21 cellular contexts compared by ENCODE assay signal in the genomic region with DNA sequence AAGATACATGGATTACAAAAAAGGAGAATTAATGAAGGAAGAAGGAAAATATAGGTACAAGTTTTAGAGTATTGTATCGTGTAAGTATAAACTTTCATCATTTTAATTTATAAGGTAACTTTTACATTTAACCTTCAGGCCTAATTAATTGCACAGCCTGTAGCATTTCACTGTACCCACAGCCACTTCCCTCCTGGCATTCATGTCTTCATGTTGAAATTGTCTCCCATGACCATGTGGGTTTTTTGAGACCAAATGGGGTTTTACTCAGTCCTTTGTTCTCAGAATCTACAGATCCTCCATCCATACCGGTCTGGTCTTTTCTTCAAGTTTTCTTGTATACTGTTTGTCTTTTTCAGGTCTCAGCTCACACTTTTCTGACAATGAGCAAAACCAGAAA.
DNase-seq lines count a peak whose midpoint lies in the region; ATAC-seq, FAIRE-seq and TF ChIP-seq lines count a peak whose summit lies in the region.
"Had no signal": no experiment of that assay in that cellular context is flagged by ENCODE, and none has a peak within 500 bp of the region (broad histone marks: within the 10 kb centered on the region; RNA-seq: fewer than 3 reads in every experiment).

No MANE protein-coding gene starts in this region.

- H3K36me3 Mint-ChIP-seq in GM23338 (ENCODE audit: low read depth), result no peaks in the 10 kb centered on the region
- no peaks in the 10 kb centered on the region for H3K36me3 Mint-ChIP-seq in astrocyte (ENCODE audit: low read depth, unreplicated experiment)
- no peaks in the 10 kb centered on the region for H3K36me3 Mint-ChIP-seq in progenitor cell of endocrine pancreas (ENCODE audit: insufficient read depth)
- H3K36me3 Mint-ChIP-seq in WTC11, result peaks cover 66% of the 10 kb centered on the region
- H3K36me3 Mint-ChIP-seq: CD8-positive, alpha-beta T cell had no signal

- H3K4me3 ChIP-seq in GM23338 (no peak overlapping the region), astrocyte (ENCODE audit: insufficient read depth, low read depth, low read length) (no peak overlapping the region)
- H3K4me3 ChIP-seq: A549; BLaER1 treated with 17β-estradiol and CSF1 and Interleukin-3, amounts not matched to agents 10 nM and 100 nM had no signal

- CTCF ChIA-PET in WTC11 (lab: Charles Lee), result no interaction called here

- no peak overlapping the region for H3K4me2 ChIP-seq in GM23338
- peak overlapping the region; percentile 22 for H3K4me2 ChIP-seq in astrocyte (ENCODE audit: low read length)
- H3K4me2 ChIP-seq: A549; BLaER1 treated with 17β-estradiol and CSF1 and Interleukin-3, amounts not matched to agents 10 nM and 100 nM had no signal

- no peak overlapping the region for H3K27ac Mint-ChIP-seq in GM23338
- no peak overlapping the region for H3K27ac Mint-ChIP-seq in astrocyte (ENCODE audit: unreplicated experiment)
- H3K27ac Mint-ChIP-seq in progenitor cell of endocrine pancreas, result peak overlapping the region; percentile 56
- H3K27ac Mint-ChIP-seq in WTC11, result no peak overlapping the region
- H3K27ac Mint-ChIP-seq: B cell; CD4-positive, alpha-beta T cell; CD8-positive, alpha-beta T cell had no signal

- H4K20me1 ChIP-seq in GM23338 (replicated peaks; ENCODE audit: insufficient read depth) (no peaks in the 10 kb centered on the region), astrocyte (ENCODE audit: insufficient read depth, low read length) (no peaks in the 10 kb centered on the region)
- H4K20me1 ChIP-seq: BLaER1 treated with 17β-estradiol and CSF1 and Interleukin-3, amounts not matched to agents 10 nM and 100 nM had no signal

- H2AFZ ChIP-seq in GM23338, result 0 out of 2 replicates have a peak overlapping the region, but pooled peaks have one; percentile 38
- no peak overlapping the region for H2AFZ ChIP-seq in astrocyte (ENCODE audit: low read depth, low read length)

- H3K9ac ChIP-seq in astrocyte (ENCODE audit: low read length), result peak overlapping the region; percentile 24
- H3K9ac ChIP-seq: BLaER1 treated with 17β-estradiol and CSF1 and Interleukin-3, amounts not matched to agents 10 nM and 100 nM had no signal

- H3K36me3 ChIP-seq in GM23338 (ENCODE audit: insufficient read depth), result no peaks in the 10 kb centered on the region
- H3K36me3 ChIP-seq in astrocyte (ENCODE audit: insufficient read depth, low read length), result no peaks in the 10 kb centered on the region
- H3K36me3 ChIP-seq: BLaER1 treated with 17β-estradiol and CSF1 and Interleukin-3, amounts not matched to agents 10 nM and 100 nM had no signal

- peaks cover 7% of the 10 kb centered on the region for H3K4me1 ChIP-seq in GM23338 (ENCODE audit: insufficient read depth)
- peaks cover 3% of the 10 kb centered on the region for H3K4me1 ChIP-seq in astrocyte (ENCODE audit: insufficient read depth, low read length)
- H3K4me1 ChIP-seq: A549 had no signal

- no peaks in the 10 kb centered on the region for H3K9me3 ChIP-seq in astrocyte (ENCODE audit: insufficient read depth, low read depth, low read length)
- H3K9me3 ChIP-seq: A549, Caco-2 had no signal

- FAIRE-seq in astrocyte (lab: Jason Lieb, UNC), result no peak
- FAIRE-seq: A549, D721Med, G401.6, GM12891, GM19239 had no signal

- H3K4me3 Mint-ChIP-seq in GM23338 (no peak overlapping the region), astrocyte (ENCODE audit: unreplicated experiment) (no peak overlapping the region), progenitor cell of endocrine pancreas (ENCODE audit: low read depth) (no peak overlapping the region), WTC11 (no peak overlapping the region)
- H3K4me3 Mint-ChIP-seq: B cell; CD4-positive, alpha-beta T cell; CD8-positive, alpha-beta T cell had no signal

- no peak overlapping the region for H3K27ac ChIP-seq in GM23338 (ENCODE audit: low read depth)
- H3K27ac ChIP-seq in astrocyte (ENCODE audit: low read depth, low read length), result no peak overlapping the region
- H3K27ac ChIP-seq: 22Rv1; A549; BLaER1 treated with 17β-estradiol and CSF1 and Interleukin-3, amounts not matched to agents 10 nM and 100 nM; C4-2B had no signal

- no peak for ATAC-seq in GM23338
- ATAC-seq in WTC11, result no peak
- ATAC-seq: A549; CD8-positive, alpha-beta T cell had no signal

- TF ChIP-seq CTCF in GM23338 (conservative IDR thresholded peaks at IDR 0.05; ENCODE audit: low read depth in 2 of 2) (no peak), astrocyte (IDR thresholded peaks at IDR 0.05; ENCODE audit: insufficient read depth, low read depth, low read length) (no peak), progenitor cell of endocrine pancreas (IDR thresholded peaks at IDR 0.05; ENCODE audit: unreplicated experiment) (no peak), WTC11 (IDR thresholded peaks at IDR 0.05) (no peak)

- H3F3A ChIP-seq in GM23338 (replicated peaks; ENCODE audit: low read depth), result no peaks in the 10 kb centered on the region

- no peaks in the 10 kb centered on the region for H3K9me3 Mint-ChIP-seq in GM23338
- no peaks in the 10 kb centered on the region for H3K9me3 Mint-ChIP-seq in astrocyte (ENCODE audit: unreplicated experiment)
- no peaks in the 10 kb centered on the region for H3K9me3 Mint-ChIP-seq in progenitor cell of endocrine pancreas (ENCODE audit: low read depth)
- peaks cover 89% of the 10 kb centered on the region for H3K9me3 Mint-ChIP-seq in WTC11
- H3K9me3 Mint-ChIP-seq: CD4-positive, alpha-beta T cell; CD8-positive, alpha-beta T cell had no signal

- H3K4me1 Mint-ChIP-seq in GM23338 (peaks cover 12% of the 10 kb centered on the region), astrocyte (ENCODE audit: low read depth, unreplicated experiment) (peaks cover 15% of the 10 kb centered on the region), progenitor cell of endocrine pancreas (ENCODE audit: low read depth) (no peaks in the 10 kb centered on the region), WTC11 (peaks cover 6% of the 10 kb centered on the region; the same call in 1 of the 2 replicates)

- H3K27me3 ChIP-seq in GM23338 (ENCODE audit: insufficient read depth) (no peaks in the 10 kb centered on the region), astrocyte (ENCODE audit: insufficient read depth, low read length) (no peaks in the 10 kb centered on the region)
- H3K27me3 ChIP-seq: BLaER1 treated with 17β-estradiol and CSF1 and Interleukin-3, amounts not matched to agents 10 nM and 100 nM had no signal

- H3K9me2 ChIP-seq in GM23338 (ENCODE audit: insufficient read depth), result peaks cover 5% of the 10 kb centered on the region; the same call in 1 of the 2 replicates

- POLR2A ChIA-PET in WTC11 (lab: Charles Lee), result no interaction called here

- DNase-seq in GM23338 (ENCODE audit: low spot score) (no peak), astrocyte (ENCODE audit: low read depth) (no peak), progenitor cell of endocrine pancreas (ENCODE audit: low spot score, unreplicated experiment) (no peak), KG1 (lab: John Stamatoyannopoulos, UW) (no peak), WTC11 (ENCODE audit: low spot score) (no peak)
- DNase-seq: AML-193; Caco-2; Calu3; CD4-positive, alpha-beta T cell; CD8-positive, alpha-beta T cell; DMS79 treated with DMSO at 0.1 percent for 48 hours; GF-D8 had no signal

- H3K79me2 ChIP-seq in GM23338 (replicated peaks; ENCODE audit: insufficient read depth), result no peaks in the 10 kb centered on the region
- no peaks in the 10 kb centered on the region for H3K79me2 ChIP-seq in astrocyte (ENCODE audit: insufficient read depth, low read length)

- H3K27me3 Mint-ChIP-seq in GM23338 (ENCODE audit: insufficient read depth, low read depth, poor library complexity) (peaks cover 2% of the 10 kb centered on the region), astrocyte (ENCODE audit: low read depth, unreplicated experiment) (peaks cover 5% of the 10 kb centered on the region), progenitor cell of endocrine pancreas (no peaks in the 10 kb centered on the region), WTC11 (ENCODE audit: low read depth) (peaks cover 11% of the 10 kb centered on the region)
- H3K27me3 Mint-ChIP-seq: B cell; CD4-positive, alpha-beta T cell had no signal

TF ChIP-seq in WTC11, 78 proteins besides CTCF, POLR2A, EP300 and RAD21 (continues in another document):
- TF ChIP-seq TCF7 (CRISPR knock-in tag; IDR thresholded peaks at IDR 0.05; ENCODE audit: low read depth), result no peak
- no peak for TF ChIP-seq ATF6 (CRISPR knock-in tag; IDR thresholded peaks at IDR 0.05)
- no peak for TF ChIP-seq USF1 (CRISPR knock-in tag; IDR thresholded peaks at IDR 0.05)
- TF ChIP-seq, protein P1, sequence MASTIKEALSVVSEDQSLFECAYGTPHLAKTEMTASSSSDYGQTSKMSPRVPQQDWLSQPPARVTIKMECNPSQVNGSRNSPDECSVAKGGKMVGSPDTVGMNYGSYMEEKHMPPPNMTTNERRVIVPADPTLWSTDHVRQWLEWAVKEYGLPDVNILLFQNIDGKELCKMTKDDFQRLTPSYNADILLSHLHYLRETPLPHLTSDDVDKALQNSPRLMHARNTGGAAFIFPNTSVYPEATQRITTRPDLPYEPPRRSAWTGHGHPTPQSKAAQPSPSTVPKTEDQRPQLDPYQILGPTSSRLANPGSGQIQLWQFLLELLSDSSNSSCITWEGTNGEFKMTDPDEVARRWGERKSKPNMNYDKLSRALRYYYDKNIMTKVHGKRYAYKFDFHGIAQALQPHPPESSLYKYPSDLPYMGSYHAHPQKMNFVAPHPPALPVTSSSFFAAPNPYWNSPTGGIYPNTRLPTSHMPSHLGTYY (CRISPR knock-in tag; IDR thresholded peaks at IDR 0.05), result no peak
